In genomic region chr22:29784451-29785361, GRCh38 we compare ENCODE assay signal across 11 cellular contexts. TPM values are rescaled to one million over a fixed set of nuclear protein-coding genes. Genes with fewer than 3 reads are reported as not detected.
DNase-seq lines count a peak whose midpoint lies in the region; FAIRE-seq and TF ChIP-seq lines count a peak whose summit lies in the region.
"Had no signal": no experiment of that assay in that cellular context is flagged by ENCODE, and none has a peak within 500 bp of the region (broad histone marks: within the 10 kb centered on the region; RNA-seq: fewer than 3 reads in every experiment).

No MANE protein-coding gene starts in this region.

- no peak for TF ChIP-seq CTCF in progenitor cell of endocrine pancreas (IDR thresholded peaks at IDR 0.05; ENCODE audit: unreplicated experiment)

- FAIRE-seq in small intestine (lab: Jason Lieb, UNC), result no peak

- H3K9me3 ChIP-seq in BLaER1 (no peaks in the 10 kb centered on the region), small intestine (ENCODE audit: control insufficient read depth, low read depth) (no peaks in the 10 kb centered on the region)

- H3K36me3 ChIP-seq in BLaER1 (peaks cover 36% of the 10 kb centered on the region), small intestine (ENCODE audit: control insufficient read depth in 2 of 2, insufficient read depth in 2 of 2, low read length in 2 of 2) (peaks cover 0 to 8% of the 10 kb centered on the region in 2 donors)

- peaks cover 52% of the 10 kb centered on the region for H3K4me1 Mint-ChIP-seq in progenitor cell of endocrine pancreas (ENCODE audit: low read depth)

- peaks cover 12% of the 10 kb centered on the region for H3K36me3 Mint-ChIP-seq in progenitor cell of endocrine pancreas (ENCODE audit: insufficient read depth)

- no peak overlapping the region for H3K4me3 Mint-ChIP-seq in progenitor cell of endocrine pancreas (ENCODE audit: low read depth)

- peak overlapping the region; percentile 57 for H3K4me2 ChIP-seq in BLaER1

- H3K27ac ChIP-seq in BLaER1 (peak overlapping the region; percentile 45; the same call in 1 of the 2 replicates), caudate nucleus (ENCODE audit: low read depth, low read length) (peak overlapping the region; percentile 48), small intestine (ENCODE audit: low read depth in 1 of 2, low read length in 1 of 2) (peak overlapping the region in 1 of 2 donors; percentile 53)
- H3K27ac ChIP-seq: epithelial cell of prostate had no signal

- peaks cover 15% of the 10 kb centered on the region for H3K4me1 ChIP-seq in BLaER1
- peaks cover 0 to 2% of the 10 kb centered on the region in 2 donors for H3K4me1 ChIP-seq in small intestine (ENCODE audit: control insufficient read depth in 2 of 2, insufficient read depth in 1 of 2, low read depth in 1 of 2, low read length in 1 of 2)

- H3K27me3 Mint-ChIP-seq in progenitor cell of endocrine pancreas, result peaks cover 8% of the 10 kb centered on the region

- 53 to 77% (median 70%) methylated on average over 9 of the region's 9 CpGs for WGBS in small intestine, 3 donors

- H4K20me1 ChIP-seq in BLaER1, result no peaks in the 10 kb centered on the region

- H3K27me3 ChIP-seq in BLaER1, result no peaks in the 10 kb centered on the region
- no peaks in the 10 kb centered on the region for H3K27me3 ChIP-seq in small intestine (ENCODE audit: control insufficient read depth in 2 of 2, insufficient read depth in 2 of 2, low read length in 2 of 2)

- no peaks in the 10 kb centered on the region for H3K9me3 Mint-ChIP-seq in progenitor cell of endocrine pancreas (ENCODE audit: low read depth)

- no peak overlapping the region for H3K4me3 ChIP-seq in BLaER1
- H3K4me3 ChIP-seq in small intestine (ENCODE audit: low read depth in 1 of 2, low read length in 2 of 2), result no peak overlapping the region

- peak overlapping the region; percentile 18; the same call in 1 of the 2 replicates for H3K9ac ChIP-seq in BLaER1

- DNase-seq in caudate nucleus (lab: John Stamatoyannopoulos, UW) (peak in 41 of 61 donors; percentile 5 to 72 (median 24)), hippocampal formation (lab: John Stamatoyannopoulos, UW) (peak; percentile 16 to 64), progenitor cell of endocrine pancreas (ENCODE audit: low spot score, unreplicated experiment) (no peak), small intestine (no peak), NCI-H187 treated with DMSO at 0.1 percent for 48 hours (lab: John Stamatoyannopoulos, UW) (no peak), amniotic stem cell (lab: John Stamatoyannopoulos, UW) (no peak), NCI-H2081 (lab: John Stamatoyannopoulos, UW) (no peak)
- DNase-seq: activated CD4-positive, CD25-positive, alpha-beta regulatory T cell; NCI-H2029 had no signal

- peak overlapping the region; percentile 77 for H3K27ac Mint-ChIP-seq in progenitor cell of endocrine pancreas

RNA-seq across cellular contexts. Expression of gene UQCR10, which starts 17.5 kb away (rescaled TPM):
- 109 and 120 TPM in 2 replicates for total RNA-seq in progenitor cell of endocrine pancreas
- polyA plus RNA-seq in small intestine, result 100 to 1,000 TPM; 257 to 564 (median 430) TPM

RNA-seq across cellular contexts. Expression of gene ZMAT5, which starts 17.9 kb away (rescaled TPM):
- total RNA-seq in progenitor cell of endocrine pancreas, result 21.1 and 21.2 TPM in 2 replicates
- polyA plus RNA-seq in small intestine, result 10 to 100 TPM; 17.1 to 36.5 (median 29.7) TPM

RNA-seq across cellular contexts. Expression of gene ASCC2, which starts 53.4 kb away (rescaled TPM):
- 56.1 and 60.6 TPM in 2 replicates for total RNA-seq in progenitor cell of endocrine pancreas
- 10 to 100 TPM; 38.3 to 80.1 (median 73.2) TPM for polyA plus RNA-seq in small intestine

Comparison
In these comparisons a context has a peak if more than half of its experiments do, and no peak if none do; other contexts are left out.
1. DNase-seq: peak in caudate nucleus (41 of 61) and hippocampal formation (2 of 2); none in progenitor cell of endocrine pancreas (single experiment), small intestine (single experiment), NCI-H187 treated with DMSO at 0.1 percent for 48 hours (single experiment), amniotic stem cell (single experiment) and NCI-H2081 (0 of 2).